In the genomic region with DNA sequence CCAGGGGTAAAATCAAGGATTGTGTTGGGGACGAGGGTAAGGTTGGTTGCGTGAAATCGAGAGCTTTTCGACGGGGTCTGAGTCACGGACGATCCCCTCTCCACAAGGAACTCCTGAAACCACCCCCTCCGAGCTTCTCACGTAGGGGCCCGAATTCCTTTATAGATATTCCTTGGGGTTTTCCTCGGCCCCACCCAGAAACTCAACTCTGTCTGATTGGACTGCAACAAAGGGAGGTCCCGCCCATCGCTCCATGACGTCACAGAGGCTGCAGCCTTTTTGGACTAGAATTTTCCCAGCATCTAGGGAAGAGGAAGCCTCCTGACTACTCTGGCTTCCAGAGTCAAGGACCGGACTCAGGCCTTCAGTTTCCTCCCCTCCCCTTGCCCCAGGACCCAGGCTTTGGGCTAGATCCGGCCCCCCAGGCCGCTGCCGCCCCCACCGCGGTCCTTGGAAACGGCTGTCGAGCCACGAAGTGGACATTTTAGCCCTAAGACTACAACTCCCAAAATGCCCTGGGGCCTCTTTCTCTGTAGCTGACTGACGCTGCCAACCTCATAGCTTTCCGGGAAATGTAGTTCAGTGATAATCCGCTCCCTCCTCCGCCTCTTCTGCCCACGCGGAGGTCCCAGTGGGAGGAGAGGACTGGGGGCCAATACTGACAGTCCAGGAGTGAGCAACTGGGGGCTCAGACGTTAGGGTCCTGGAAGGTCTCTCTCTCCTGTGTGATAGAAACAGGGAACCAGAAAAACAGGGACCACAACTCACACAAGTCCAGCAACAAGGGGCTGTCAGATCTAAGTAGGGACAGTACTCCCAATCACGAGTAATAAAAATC, we compare ENCODE assay signal across 1 cellular context.
TF ChIP-seq lines count a peak whose summit lies in the region.

Gene IZUMO1 (minus strand): TSS at position 172 of the 838 bp plus-strand sequence. CDS start 1,050 bp downstream, outside the sequence.

TF ChIP-seq in IMR-90, 13 proteins besides CTCF, POLR2A, EP300 and RAD21 (continued from another document):
- TF ChIP-seq SMC3 (IDR thresholded peaks at IDR 0.05; ENCODE audit: low read depth, low read length) = no peak
TF ChIP-seq in IMR-90: peak in this region for 0.
